1 cellular context compared by ENCODE assay signal in genomic region chr15:51037474-51037873, GRCh38. TPM values are rescaled to one million over a fixed set of nuclear protein-coding genes. Genes with fewer than 3 reads are reported as not detected.
"Had no signal": no experiment of that assay in that cellular context is flagged by ENCODE, and none has a peak within 500 bp of the region (broad histone marks: within the 10 kb centered on the region; RNA-seq: fewer than 3 reads in every experiment).

No MANE protein-coding gene starts in this region.

RNA-seq across cellular contexts. Expression of gene TNFAIP8L3, which starts 57.2 kb away (rescaled TPM):
- total RNA-seq: activated T-helper 17 cell treated with anti-CD3 and anti-CD28 coated beads, Interleukin-2, amount 50 U/mL, for 72 hours had no signal
